In the genomic region with DNA sequence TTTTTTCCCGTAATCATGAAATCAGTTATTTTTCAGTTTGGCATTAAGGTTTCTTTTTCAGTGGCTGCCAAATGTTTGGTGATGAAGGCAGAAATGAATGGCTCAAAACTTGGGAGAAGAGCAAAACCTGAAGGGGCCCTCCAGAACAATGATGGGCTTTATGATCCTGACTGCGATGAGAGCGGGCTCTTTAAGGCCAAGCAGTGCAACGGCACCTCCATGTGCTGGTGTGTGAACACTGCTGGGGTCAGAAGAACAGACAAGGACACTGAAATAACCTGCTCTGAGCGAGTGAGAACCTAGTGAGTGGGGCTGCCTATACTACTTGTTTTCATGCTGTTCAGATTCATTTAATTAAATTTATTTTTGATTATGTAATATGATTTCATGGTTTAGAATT, we compare ENCODE assay signal across 1 cellular context.
TF ChIP-seq lines count a peak whose summit lies in the region.

No MANE protein-coding gene starts in this region.

TF ChIP-seq in GM12878, 131 proteins besides CTCF, POLR2A, EP300 and RAD21:
- no peak for TF ChIP-seq NRF1 (conservative IDR thresholded peaks at IDR 0.05; ENCODE audit: low read depth, low read length)
